ENCODE assay signal across 8 cellular contexts in genomic region chr19:15835565-15836344, GRCh38. TPM values are rescaled to one million over a fixed set of nuclear protein-coding genes. Genes with fewer than 3 reads are reported as not detected.
DNase-seq lines count a peak whose midpoint lies in the region; ATAC-seq and TF ChIP-seq lines count a peak whose summit lies in the region.
"Not testable (repeated sequence)": the region's sequence is repeated elsewhere in the genome, so short reads cannot be mapped to it uniquely, and the experiment has no call there.

No MANE protein-coding gene starts in this region.

- TF ChIP-seq CTCF in prostate gland (IDR thresholded peaks at IDR 0.05) = not testable (repeated sequence)

- peak; percentile 52 for DNase-seq in activated T-cell treated with anti-CD3 and anti-CD28 coated beads, Interleukin-2, amount 50 U/mL, for 1 hour
- peak; percentile 80 for DNase-seq in central memory CD4-positive, alpha-beta T cell
- not testable (repeated sequence) for DNase-seq in prostate gland (ENCODE audit: low spot score)

- H3K4me2 ChIP-seq in BLaER1 = peak overlapping the region; percentile 97

- H3K9ac ChIP-seq in BLaER1 = peak overlapping the region; percentile 99
- H3K9ac ChIP-seq in iPS-15b (ENCODE audit: low read depth, low read length) = peak overlapping the region; percentile 99

- H3K36me3 ChIP-seq in BLaER1; iPS-15b (ENCODE audit: control insufficient read depth, insufficient read depth, low read length); prostate gland: not testable (repeated sequence)

- H3K9me3 Mint-ChIP-seq in IgD-negative memory B cell; T-helper 1 cell treated with Interleukin-12 subunit alpha and Interleukin-12 subunit beta and Interleukin-4 antibody, amounts not matched to agents 30 μg/mL and 1 μg/mL, for 36 hours; stimulated activated memory B cell treated with anti-CD40 and anti-IgM and Interleukin-4, amounts not matched to agents 10 μg/mL and 1 μg/mL and 100 μg/mL, for 72 hours: not testable (repeated sequence)

- H3K27me3 ChIP-seq in BLaER1; iPS-15b (ENCODE audit: control insufficient read depth, insufficient read depth, low read length); prostate gland (replicated peaks; ENCODE audit: insufficient read depth): not testable (repeated sequence)

- TF ChIP-seq POLR2A in prostate gland (IDR thresholded peaks at IDR 0.05) = not testable (repeated sequence)

- not testable (repeated sequence) for H3K9me3 ChIP-seq in BLaER1; iPS-15b (ENCODE audit: control insufficient read depth, insufficient read depth, low read length); prostate gland

- peaks cover 43% of the 10 kb centered on the region for H3K4me1 ChIP-seq in BLaER1
- not testable (repeated sequence) for H3K4me1 ChIP-seq in iPS-15b (ENCODE audit: control insufficient read depth, insufficient read depth, low read length); prostate gland (replicated peaks)

- H3K36me3 Mint-ChIP-seq in IgD-negative memory B cell; T-helper 1 cell treated with Interleukin-12 subunit alpha and Interleukin-12 subunit beta and Interleukin-4 antibody, amounts not matched to agents 30 μg/mL and 1 μg/mL, for 36 hours (ENCODE audit: low read depth); stimulated activated memory B cell treated with anti-CD40 and anti-IgM and Interleukin-4, amounts not matched to agents 10 μg/mL and 1 μg/mL and 100 μg/mL, for 72 hours: not testable (repeated sequence)

- 24% methylated on average over 12 of the region's 12 CpGs for WGBS in prostate gland

- not testable (repeated sequence) for ATAC-seq in stimulated activated memory B cell treated with anti-CD40 and anti-IgM and Interleukin-4, amounts not matched to agents 10 μg/mL and 1 μg/mL and 100 μg/mL, for 72 hours

- not testable (repeated sequence) for H4K20me1 ChIP-seq in BLaER1

- peak overlapping the region; percentile 95 to 98 (median 97) for H3K27ac Mint-ChIP-seq in IgD-negative memory B cell
- peak overlapping the region; percentile 99 for H3K27ac Mint-ChIP-seq in T-helper 1 cell treated with Interleukin-12 subunit alpha and Interleukin-12 subunit beta and Interleukin-4 antibody, amounts not matched to agents 30 μg/mL and 1 μg/mL, for 36 hours
- peak overlapping the region; percentile 96 for H3K27ac Mint-ChIP-seq in stimulated activated memory B cell treated with anti-CD40 and anti-IgM and Interleukin-4, amounts not matched to agents 10 μg/mL and 1 μg/mL and 100 μg/mL, for 72 hours

- peaks cover 12 to 13% (median 12%) of the 10 kb centered on the region in 3 donors for H3K4me1 Mint-ChIP-seq in IgD-negative memory B cell
- H3K4me1 Mint-ChIP-seq in T-helper 1 cell treated with Interleukin-12 subunit alpha and Interleukin-12 subunit beta and Interleukin-4 antibody, amounts not matched to agents 30 μg/mL and 1 μg/mL, for 36 hours (ENCODE audit: low read depth) = peaks cover 11% of the 10 kb centered on the region
- H3K4me1 Mint-ChIP-seq in stimulated activated memory B cell treated with anti-CD40 and anti-IgM and Interleukin-4, amounts not matched to agents 10 μg/mL and 1 μg/mL and 100 μg/mL, for 72 hours = peaks cover 14% of the 10 kb centered on the region

- peak overlapping the region; percentile 93 for H3K4me3 ChIP-seq in BLaER1
- H3K4me3 ChIP-seq in iPS-15b (ENCODE audit: low read depth, low read length) = peak overlapping the region; percentile 73
- peak overlapping the region; percentile 57 to 72 for H3K4me3 ChIP-seq in prostate gland

- H3K27ac ChIP-seq in BLaER1 (peak overlapping the region; percentile 100), prostate gland (peak overlapping the region; percentile 100)

- not testable (repeated sequence) for H3K27me3 Mint-ChIP-seq in IgD-negative memory B cell; T-helper 1 cell treated with Interleukin-12 subunit alpha and Interleukin-12 subunit beta and Interleukin-4 antibody, amounts not matched to agents 30 μg/mL and 1 μg/mL, for 36 hours (ENCODE audit: low read depth); stimulated activated memory B cell treated with anti-CD40 and anti-IgM and Interleukin-4, amounts not matched to agents 10 μg/mL and 1 μg/mL and 100 μg/mL, for 72 hours

- peak overlapping the region in 3 of 4 donors; percentile 87 to 99 (median 98) for H3K4me3 Mint-ChIP-seq in IgD-negative memory B cell
- H3K4me3 Mint-ChIP-seq in T-helper 1 cell treated with Interleukin-12 subunit alpha and Interleukin-12 subunit beta and Interleukin-4 antibody, amounts not matched to agents 30 μg/mL and 1 μg/mL, for 36 hours = peak overlapping the region; percentile 92
- peak overlapping the region; percentile 83 for H3K4me3 Mint-ChIP-seq in stimulated activated memory B cell treated with anti-CD40 and anti-IgM and Interleukin-4, amounts not matched to agents 10 μg/mL and 1 μg/mL and 100 μg/mL, for 72 hours

- intact Hi-C loops in prostate gland (cut with DNase I) = not testable (repeated sequence)

RNA-seq across cellular contexts. Expression of gene OR10H1, which starts 20.3 kb away (rescaled TPM):
- polyA plus RNA-seq in IgD-negative memory B cell = not detected
- under 1 TPM; 0.64 to 0.97 TPM for total RNA-seq in prostate gland

RNA-seq across cellular contexts. Expression of gene OR10H5, which starts 48.3 kb away (rescaled TPM):
- not detected for polyA plus RNA-seq in IgD-negative memory B cell
- not detected for total RNA-seq in prostate gland
